ENCODE assay signal across 8 cellular contexts in genomic region chrX:37685452-37686347, GRCh38. TPM values are rescaled to one million over a fixed set of nuclear protein-coding genes. Genes with fewer than 3 reads are reported as not detected.
DNase-seq lines count a peak whose midpoint lies in the region; ATAC-seq, FAIRE-seq and TF ChIP-seq lines count a peak whose summit lies in the region.

TSS of gene XK (plus strand) at chrX:37685791. CDS start at chrX:37685962, 171 bp downstream.

- H2AFZ ChIP-seq in H9 (ENCODE audit: low read length): no peak within 1 kb of the TSS

- no peak within 1 kb of the TSS for H4K91ac ChIP-seq in H9 (ENCODE audit: insufficient read length, low read depth, low read length)

- H4K20me1 ChIP-seq in H9 (ENCODE audit: control insufficient read depth, insufficient read depth, insufficient read length): no peaks in the 10 kb centered on the region

- no peaks in the 10 kb centered on the region; the same call in 1 of the 2 replicates for H3K4me1 ChIP-seq in H9 (ENCODE audit: insufficient read depth, low read length)

- H3K27me3 ChIP-seq in H9 (ENCODE audit: insufficient read depth, low read length): peaks cover 6% of the 10 kb centered on the region; the same call in 1 of the 2 replicates

- H2AK5ac ChIP-seq in H9 (ENCODE audit: insufficient read length, low read length): no peak within 1 kb of the TSS

- H4K5ac ChIP-seq in H9 (ENCODE audit: insufficient read length, low read depth, low read length): no peak within 1 kb of the TSS

- no peak within 1 kb of the TSS for H3K56ac ChIP-seq in H9 (ENCODE audit: insufficient read length, low read depth, low read length)

- no CpG with 5 or more reads among the region's 96 CpGs for WGBS in H9 (ENCODE audit: extremely low coverage, insufficient read length, low lambda C conversion rate)
- WGBS in lower leg skin, 2 donors: 35 to 44% methylated on average over 4 to 57 of the region's 96 CpGs

- peak within 1 kb of the TSS; percentile 20 for H3K4me3 ChIP-seq in lower leg skin (ENCODE audit: low read depth, poor library complexity, severe bottlenecking)

- H2BK15ac ChIP-seq in H9 (ENCODE audit: low read depth, low read length): no peak within 1 kb of the TSS

- peak; percentile 81 for DNase-seq in ELF-1 (ENCODE audit: low read depth, low spot score)
- peak; percentile 74 for DNase-seq in H9
- peak; percentile 32 for DNase-seq in NCI-H146 (lab: John Stamatoyannopoulos, UW)
- peak; percentile 17 for DNase-seq in dermis blood vessel endothelial cell
- DNase-seq in lower leg skin (ENCODE audit: low spot score in 2 of 2): peak in 1 of 2 donors; percentile 87
- peak; percentile 18 for DNase-seq in stimulated activated CD4-positive, alpha-beta T cell treated with anti-CD3 and anti-CD28 coated beads, Interleukin-4, amount 100 ng/mL, for 24 hours
- DNase-seq in RCC 7860 (ENCODE audit: low spot score): no peak

- no peak within 1 kb of the TSS for H3K23ac ChIP-seq in H9 (ENCODE audit: insufficient read length, low read depth, low read length)

- intact Hi-C loops in lower leg skin (cut with DNase I; ENCODE audit: low total_unique reads): no loop called here

- no peak within 1 kb of the TSS for H3K27ac ChIP-seq in H9 (ENCODE audit: insufficient read length, low read depth, low read length)

- H3K4me3 Mint-ChIP-seq in H9: peak within 1 kb of the TSS; percentile 57 to 71

- ATAC-seq in activated CD4-positive, CD25-positive, alpha-beta regulatory T cell treated with anti-CD3 and anti-CD28 coated beads, Interleukin-2, amount 50 U/mL, for 24 hours: peak; percentile 56 to 60

- H3K4me2 ChIP-seq in H9 (ENCODE audit: insufficient read depth, insufficient read length, low read length): peak within 1 kb of the TSS; percentile 45

- H3K36me3 Mint-ChIP-seq in H9 (ENCODE audit: insufficient read depth in 1 of 3, low read depth in 3 of 3): peaks cover 0 to 2% (median 0%) of the 10 kb centered on the region in 3 experiments; a peak in 1 of 7 replicates

- no peak for TF ChIP-seq POLR2A in lower leg skin (IDR thresholded peaks at IDR 0.05)

- no peak within 1 kb of the TSS; a peak in 2 of 7 replicates for H3K27ac Mint-ChIP-seq in H9

- no peak within 1 kb of the TSS for H3K4ac ChIP-seq in H9 (ENCODE audit: low read depth, low read length)

- H3K9ac ChIP-seq in H9 (ENCODE audit: extremely low read depth, insufficient read length, low read length): no peak within 1 kb of the TSS

- no peaks in the 10 kb centered on the region for H3K23me2 ChIP-seq in H9 (ENCODE audit: insufficient read length, low read depth, low read length, poor library complexity, severe bottlenecking)

- no peaks in the 10 kb centered on the region for H3K79me1 ChIP-seq in H9 (ENCODE audit: insufficient read depth, low read depth, low read length, poor library complexity, severe bottlenecking)

- H3K4me1 Mint-ChIP-seq in H9: peaks cover 9 to 13% of the 10 kb centered on the region in 2 experiments; a peak in 3 of 4 replicates

- H2BK12ac ChIP-seq in H9 (ENCODE audit: insufficient read length, low read depth, low read length): no peak within 1 kb of the TSS

- no peak within 1 kb of the TSS for H2BK20ac ChIP-seq in H9 (ENCODE audit: low read depth, low read length, poor library complexity, severe bottlenecking)

- H3K9me3 Mint-ChIP-seq in H9: peaks cover 38 to 42% of the 10 kb centered on the region in 2 experiments

- no peaks in the 10 kb centered on the region for H3K79me2 ChIP-seq in H9 (ENCODE audit: insufficient read depth, low read length)

- FAIRE-seq in RCC 7860 (lab: Jason Lieb, UNC): no peak

- H3K18ac ChIP-seq in H9 (ENCODE audit: insufficient read length, low read depth, low read length): peak within 1 kb of the TSS; percentile 54

- TF ChIP-seq CTCF in H9 (conservative IDR thresholded peaks at IDR 0.05): no peak
- no peak for TF ChIP-seq CTCF in lower leg skin (IDR thresholded peaks at IDR 0.05)

- peaks cover 16% of the 10 kb centered on the region for H3K27me3 Mint-ChIP-seq in H9 (ENCODE audit: low read depth)

- no peak within 1 kb of the TSS for H4K8ac ChIP-seq in H9 (replicated peaks; ENCODE audit: insufficient read length, low read depth, low read length)

- no peak within 1 kb of the TSS for H2BK120ac ChIP-seq in H9 (ENCODE audit: low read depth, low read length, poor library complexity, severe bottlenecking)

- H3K9me3 ChIP-seq in H9 (ENCODE audit: control insufficient read depth, low read depth, low read length): no peaks in the 10 kb centered on the region

- H3T11ph ChIP-seq in H9 (ENCODE audit: low read length): no peak within 1 kb of the TSS

- no peak within 1 kb of the TSS for H2BK5ac ChIP-seq in H9 (ENCODE audit: insufficient read length, low read length)

- peak within 1 kb of the TSS; percentile 76 for H3K14ac ChIP-seq in H9 (ENCODE audit: insufficient read depth, low read length)

RNA-seq across cellular contexts. Expression of gene XK, which starts in this region (rescaled TPM):
- 0.85 and 0.97 TPM in 2 replicates for total RNA-seq in H9 (2021)
- total RNA-seq in dermis blood vessel endothelial cell: 0.05 TPM in 1 of 2 replicates, not detected in the other
- total RNA-seq in lower leg skin: 1 to 10 TPM; 1.1 to 2.5 (median 1.6) TPM

Comparison
In these comparisons a context has a peak if more than half of its experiments do, and no peak if none do; other contexts are left out.
1. Peak in DNase-seq and H3K4me2 ChIP-seq in H9; RNA of the gene not detected or under 1 TPM.
2. Peak in DNase-seq in dermis blood vessel endothelial cell; RNA of the gene not detected or under 1 TPM.